9 cellular contexts compared by ENCODE assay signal in the genomic region with DNA sequence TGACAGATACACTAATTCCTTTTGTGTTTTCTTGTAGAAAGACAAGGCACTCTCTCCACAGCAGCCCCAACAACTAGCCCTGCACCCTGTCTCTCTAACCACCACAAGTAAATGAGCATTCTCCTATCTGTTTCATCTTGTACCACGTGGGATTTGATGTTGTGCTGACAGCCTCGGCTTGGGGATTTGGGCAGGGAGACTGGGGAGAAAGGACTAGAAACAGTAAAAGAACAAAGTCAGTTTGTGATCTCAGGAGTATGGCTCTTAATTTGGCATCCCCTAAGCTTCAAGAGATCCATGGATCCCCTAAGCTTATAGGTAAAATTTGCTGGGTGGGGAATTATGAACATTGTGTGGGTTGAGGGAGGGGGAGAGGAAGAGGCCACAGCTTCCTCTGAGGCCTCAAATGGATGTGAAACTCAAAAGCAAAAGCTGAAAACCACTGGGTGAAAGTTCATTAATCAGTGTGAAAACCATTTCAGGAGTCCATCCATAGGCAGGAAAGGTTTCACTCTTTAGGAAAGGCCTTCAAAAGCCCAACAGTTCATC. TPM values are rescaled to one million over a fixed set of nuclear protein-coding genes. Genes with fewer than 3 reads are reported as not detected.
DNase-seq lines count a peak whose midpoint lies in the region; ATAC-seq and TF ChIP-seq lines count a peak whose summit lies in the region.
"Had no signal": no experiment of that assay in that cellular context is flagged by ENCODE, and none has a peak within 500 bp of the region (broad histone marks: within the 10 kb centered on the region; RNA-seq: fewer than 3 reads in every experiment).

No MANE protein-coding gene starts in this region.

- peak overlapping the region in 1 of 2 donors; percentile 25 for H3K27ac ChIP-seq in testis

- intact Hi-C loops in testis (cut with DNase I; ENCODE audit: low total_unique reads) = no loop called here

- no peak for TF ChIP-seq CTCF in testis (IDR thresholded peaks at IDR 0.05)

- no peaks in the 10 kb centered on the region for H3K9me3 ChIP-seq in testis

- H3K4me3 ChIP-seq in GM08714 (ENCODE audit: low read length) = peak overlapping the region; percentile 41; the same call in 1 of the 2 replicates
- H3K4me3 ChIP-seq in testis = no peak overlapping the region

- H3K4me1 ChIP-seq in testis = peaks cover 12% of the 10 kb centered on the region

- no peak for TF ChIP-seq POLR2A in testis (IDR thresholded peaks at IDR 0.05)

- peak; percentile 74 for DNase-seq in NOMO-1 treated with DMSO at 0.1 percent for 48 hours (lab: John Stamatoyannopoulos, UW; ENCODE audit: unreplicated experiment)
- no peak for DNase-seq in T1000 (lab: John Stamatoyannopoulos, UW)
- no peak for DNase-seq in iPS-NIHi7 (ENCODE audit: extremely low spot score)
- no peak for DNase-seq in testis
- DNase-seq in activated CD8-positive, alpha-beta memory T cell treated with anti-CD3 and anti-CD28 coated beads, Interleukin-2, amount 50 U/mL, for 4 hours = no peak

- H3K36me3 ChIP-seq in testis (ENCODE audit: low read depth, missing control alignments) = no peaks in the 10 kb centered on the region

- WGBS in testis, 2 donors = 57% methylated on average over 2 of the region's 2 CpGs

- ATAC-seq in GM21529 (IDR thresholded peaks at IDR 0.05; ENCODE audit: unreplicated experiment) = peak; percentile 82
- ATAC-seq in esophagus mucosa = peak; percentile 30

- no peaks in the 10 kb centered on the region for H3K27me3 ChIP-seq in testis

RNA-seq across cellular contexts. Expression of a gene that starts 3.1 kb away (rescaled TPM):
- 1.6 TPM for total RNA-seq in esophagus mucosa
- 1 to 10 TPM; 5.4 to 6.9 TPM for total RNA-seq in testis
- 15.4 TPM for polyA plus RNA-seq in testis (ENCODE audit: insufficient read depth, low read depth, low replicate concordance)

RNA-seq across cellular contexts. Expression of a gene that starts 26.6 kb away (rescaled TPM):
- 0.64 TPM for total RNA-seq in esophagus mucosa
- total RNA-seq in testis = 1 to 10 TPM; 2.8 to 3.8 TPM
- polyA plus RNA-seq in testis (ENCODE audit: insufficient read depth, low read depth, low replicate concordance) = 2.5 TPM
- total RNA-seq: astrocyte had no signal

RNA-seq across cellular contexts. Expression of a gene that starts 26.6 kb away (rescaled TPM):
- total RNA-seq in esophagus mucosa (not detected), testis (10 to 100 TPM; 27.6 to 63.6 TPM)
- polyA plus RNA-seq in testis (ENCODE audit: insufficient read depth, low read depth, low replicate concordance) = 148 TPM
- total RNA-seq: astrocyte had no signal

RNA-seq across cellular contexts. Expression of a gene that starts 27.6 kb away (rescaled TPM):
- total RNA-seq in esophagus mucosa (273 TPM), testis (100 to 1,000 TPM; 183 to 188 TPM)
- 419 TPM for polyA plus RNA-seq in testis (ENCODE audit: insufficient read depth, low read depth, low replicate concordance)

RNA-seq across cellular contexts. Expression of a gene that starts 27.8 kb away (rescaled TPM):
- total RNA-seq in esophagus mucosa (29.7 TPM), testis (10 to 100 TPM; 32.6 to 33.8 TPM)
- polyA plus RNA-seq in testis (ENCODE audit: insufficient read depth, low read depth, low replicate concordance) = 33.7 TPM

Comparison
In these comparisons a context has a peak if more than half of its experiments do, and no peak if none do; other contexts are left out.
1. RNA of a gene that starts 26.6 kb away (total RNA-seq): 27.6 to 63.6 TPM in testis; not detected in esophagus mucosa (single experiment); every median in the first group is over 10 times any median in the second.